Comparison of ENCODE assay signal across 8 cellular contexts in genomic region chr16:27269300-27270150, GRCh38. TPM values are rescaled to one million over a fixed set of nuclear protein-coding genes. Genes with fewer than 3 reads are reported as not detected.
DNase-seq lines count a peak whose midpoint lies in the region; ATAC-seq and TF ChIP-seq lines count a peak whose summit lies in the region.

No MANE protein-coding gene starts in this region.

- CTCF ChIA-PET in activated CD4-positive, alpha-beta T cell treated with anti-CD3 and anti-CD28 coated beads, Interleukin-2, amount 10 ng/mL, durations not matched to agents 7 days and 5 days (lab: Charles Lee) = interaction anchor here (0.8 to 2.4 kb wide), 4 partner anchors 9 to 35 kb away, joined by 3 to 7 read pairs (median 4); no protein-coding TSS in a partner anchor

- intact Hi-C loops in right lobe of liver (cut with DNase I) = no loop called here
- intact Hi-C loops in thyroid gland (cut with DNase I) = no loop called here
- intact Hi-C loops in prostate gland (cut with DNase I) = loop anchor here (2.0 kb wide), 1 partner anchor 35 kb away; no protein-coding TSS in a partner anchor

- peaks cover 28% of the 10 kb centered on the region for H3K36me3 Mint-ChIP-seq in activated CD4-positive, alpha-beta T cell treated with anti-CD3 and anti-CD28 coated beads, Interleukin-2, amount 10 ng/mL, durations not matched to agents 7 days and 5 days (ENCODE audit: low read depth)
- H3K36me3 Mint-ChIP-seq in activated naive CD8-positive, alpha-beta T cell = peaks cover 15% of the 10 kb centered on the region

- POLR2A ChIA-PET in activated CD4-positive, alpha-beta T cell treated with anti-CD3 and anti-CD28 coated beads, Interleukin-2, amount 10 ng/mL, durations not matched to agents 7 days and 5 days (lab: Charles Lee) = no interaction called here

- DNase-seq in activated CD4-positive, alpha-beta T cell treated with anti-CD3 and anti-CD28 coated beads, Interleukin-2, amount 10 ng/mL, durations not matched to agents 7 days and 5 days = no peak
- no peak for DNase-seq in activated CD4-positive, alpha-beta T cell treated with anti-CD3 and anti-CD28 coated beads, Interleukin-2, amount 50 U/mL, for 4 hours
- DNase-seq in right lobe of liver = peak in 1 of 3 donors; percentile 23
- DNase-seq in thyroid gland = no peak
- no peak for DNase-seq in SKM-1 treated with dmso at 0.1 percent for 144 hours (lab: John Stamatoyannopoulos, UW; ENCODE audit: unreplicated experiment)
- no peak for DNase-seq in prostate gland (ENCODE audit: low spot score)

- H3K4me3 Mint-ChIP-seq in activated CD4-positive, alpha-beta T cell treated with anti-CD3 and anti-CD28 coated beads, Interleukin-2, amount 10 ng/mL, durations not matched to agents 7 days and 5 days = peak overlapping the region; percentile 98
- H3K4me3 Mint-ChIP-seq in activated naive CD8-positive, alpha-beta T cell = peak overlapping the region; percentile 98

- TF ChIP-seq CTCF in right lobe of liver (IDR thresholded peaks at IDR 0.05) (no peak), thyroid gland (IDR thresholded peaks at IDR 0.05) (no peak), prostate gland (IDR thresholded peaks at IDR 0.05) (no peak)

- H3K4me1 Mint-ChIP-seq in activated CD4-positive, alpha-beta T cell treated with anti-CD3 and anti-CD28 coated beads, Interleukin-2, amount 10 ng/mL, durations not matched to agents 7 days and 5 days = peaks cover 78% of the 10 kb centered on the region
- peaks cover 79% of the 10 kb centered on the region for H3K4me1 Mint-ChIP-seq in activated naive CD8-positive, alpha-beta T cell (ENCODE audit: low read depth)

- ATAC-seq in right lobe of liver (peak in 1 of 4 donors; percentile 9), HG02759 (IDR thresholded peaks at IDR 0.05; ENCODE audit: unreplicated experiment) (no peak)

- no peak for TF ChIP-seq POLR2A in right lobe of liver (IDR thresholded peaks at IDR 0.05)
- no peak for TF ChIP-seq POLR2A in thyroid gland (IDR thresholded peaks at IDR 0.05)
- no peak for TF ChIP-seq POLR2A in prostate gland (IDR thresholded peaks at IDR 0.05)

- H3K36me3 ChIP-seq in right lobe of liver (no peaks in the 10 kb centered on the region), thyroid gland (no peaks in the 10 kb centered on the region), prostate gland (no peaks in the 10 kb centered on the region)

- peaks cover 0 to 9% (median 2%) of the 10 kb centered on the region in 4 donors for H3K4me1 ChIP-seq in right lobe of liver
- H3K4me1 ChIP-seq in thyroid gland = peaks cover 9 to 16% of the 10 kb centered on the region in 2 donors
- no peaks in the 10 kb centered on the region for H3K4me1 ChIP-seq in prostate gland (replicated peaks)

- H3K9me3 ChIP-seq in right lobe of liver (no peaks in the 10 kb centered on the region), thyroid gland (no peaks in the 10 kb centered on the region), prostate gland (no peaks in the 10 kb centered on the region)

- H3K27me3 Mint-ChIP-seq in activated CD4-positive, alpha-beta T cell treated with anti-CD3 and anti-CD28 coated beads, Interleukin-2, amount 10 ng/mL, durations not matched to agents 7 days and 5 days = no peaks in the 10 kb centered on the region
- H3K27me3 Mint-ChIP-seq in activated naive CD8-positive, alpha-beta T cell = no peaks in the 10 kb centered on the region

- H3K9me3 Mint-ChIP-seq in activated CD4-positive, alpha-beta T cell treated with anti-CD3 and anti-CD28 coated beads, Interleukin-2, amount 10 ng/mL, durations not matched to agents 7 days and 5 days = peaks cover 8% of the 10 kb centered on the region
- no peaks in the 10 kb centered on the region for H3K9me3 Mint-ChIP-seq in activated naive CD8-positive, alpha-beta T cell (ENCODE audit: low read depth)

- peak overlapping the region; percentile 97 for H3K27ac Mint-ChIP-seq in activated CD4-positive, alpha-beta T cell treated with anti-CD3 and anti-CD28 coated beads, Interleukin-2, amount 10 ng/mL, durations not matched to agents 7 days and 5 days
- H3K27ac Mint-ChIP-seq in activated naive CD8-positive, alpha-beta T cell = peak overlapping the region; percentile 99

- WGBS in right lobe of liver (ENCODE audit: insufficient coverage, low coverage, low lambda C conversion rate, missing lambda C conversion rate) = 66% methylated on average over 9 of the region's 9 CpGs
- WGBS in thyroid gland, 2 donors = 80 to 82% methylated on average over 9 of the region's 9 CpGs
- WGBS in prostate gland = 81% methylated on average over 9 of the region's 9 CpGs

- H3K27ac ChIP-seq in right lobe of liver = peak overlapping the region; percentile 81 to 90 (median 88)
- H3K27ac ChIP-seq in thyroid gland = peak overlapping the region in 1 of 3 donors; percentile 85
- peak overlapping the region in 1 of 2 donors; percentile 84 for H3K27ac ChIP-seq in prostate gland

- no peaks in the 10 kb centered on the region for H3K27me3 ChIP-seq in right lobe of liver
- no peaks in the 10 kb centered on the region for H3K27me3 ChIP-seq in thyroid gland
- no peaks in the 10 kb centered on the region for H3K27me3 ChIP-seq in prostate gland (replicated peaks; ENCODE audit: insufficient read depth)

- H3K4me3 ChIP-seq in right lobe of liver = peak overlapping the region; percentile 69 to 88 (median 81)
- peak overlapping the region in 2 of 3 donors; percentile 11 to 66 for H3K4me3 ChIP-seq in thyroid gland (replicated peaks in 1 of 3)
- peak overlapping the region in 1 of 2 donors; percentile 92 for H3K4me3 ChIP-seq in prostate gland

RNA-seq across cellular contexts. Expression of gene NSMCE1, which starts 1.0 kb away (rescaled TPM):
- 100 to 1,000 TPM in 1 of 2 experiments, 10 to 100 TPM in 1; 95.8 to 106 TPM for total RNA-seq in activated CD4-positive, alpha-beta T cell treated with anti-CD3 and anti-CD28 coated beads, Interleukin-2, amount 10 ng/mL, durations not matched to agents 7 days and 5 days
- total RNA-seq in right lobe of liver (10 to 100 TPM; 23.7 to 42.3 (median 33.1) TPM), thyroid gland (10 to 100 TPM; 40.5 to 52.6 (median 48.8) TPM), prostate gland (10 to 100 TPM; 55.4 to 71.7 TPM)

RNA-seq across cellular contexts. Expression of gene IL4R, which starts 44.2 kb away (rescaled TPM):
- 100 to 1,000 TPM; 242 to 262 TPM for total RNA-seq in activated CD4-positive, alpha-beta T cell treated with anti-CD3 and anti-CD28 coated beads, Interleukin-2, amount 10 ng/mL, durations not matched to agents 7 days and 5 days
- total RNA-seq in right lobe of liver (100 to 1,000 TPM in 1 of 6 experiments, 10 to 100 TPM in 5; 38.8 to 147 (median 46.9) TPM), thyroid gland (10 to 100 TPM; 18.5 to 42.5 (median 21.7) TPM), prostate gland (10 to 100 TPM; 30.7 to 89.2 TPM)
